Comparison of ENCODE assay signal across 16 cellular contexts in genomic region chr5:25056846-25057245, GRCh38.
DNase-seq lines count a peak whose midpoint lies in the region; ATAC-seq, FAIRE-seq and TF ChIP-seq lines count a peak whose summit lies in the region.
"Had no signal": no experiment of that assay in that cellular context is flagged by ENCODE, and none has a peak within 500 bp of the region (broad histone marks: within the 10 kb centered on the region; RNA-seq: fewer than 3 reads in every experiment).

No MANE protein-coding gene starts in this region.

- H2AFZ ChIP-seq in H1 (ENCODE audit: low read length), result no peak overlapping the region

- POLR2A ChIA-PET in H1 (lab: Charles Lee; ENCODE audit: partially characterized antibody), result no interaction called here

- no peaks in the 10 kb centered on the region for H3K27me3 ChIP-seq in H1 (replicated peaks in 1 of 4; ENCODE audit: control insufficient read depth in 3 of 4, extremely low read depth in 1 of 4, insufficient read depth in 3 of 4, low read length in 3 of 4)
- H3K27me3 ChIP-seq: Peyer's patch had no signal

- CTCF ChIA-PET in H1 (lab: Charles Lee; ENCODE audit: partially characterized antibody), result interaction anchor here (0.6 kb wide), 1 partner anchor 599 kb away, joined by 3 read pairs; no protein-coding TSS in a partner anchor

- H3K79me1 ChIP-seq in H1 (ENCODE audit: low read depth, low read length), result no peaks in the 10 kb centered on the region

- no peak overlapping the region for H2BK5ac ChIP-seq in H1 (ENCODE audit: low read depth, low read length)

- no peak for TF ChIP-seq CTCF in H1 (IDR thresholded peaks at IDR 0.05; ENCODE audit: control extremely low read depth in 1 of 3, insufficient read depth in 1 of 3, low read depth in 1 of 3, low read length in 3 of 3)

- no peak for TF ChIP-seq RAD21 in H1 (IDR thresholded peaks at IDR 0.05 in 1 of 2, conservative IDR thresholded peaks at IDR 0.05 in 1 of 2; ENCODE audit: low read depth in 2 of 2, low read length in 2 of 2)

- H4K5ac ChIP-seq in H1 (ENCODE audit: insufficient read length, low read depth, low read length), result no peak overlapping the region

- H3K4me1 ChIP-seq in H1 (replicated peaks in 1 of 4; ENCODE audit: control insufficient read depth in 3 of 4, insufficient read depth in 4 of 4, low read length in 3 of 4), result no peaks in the 10 kb centered on the region
- H3K4me1 ChIP-seq: HAP-1, Peyer's patch had no signal

- H4K91ac ChIP-seq in H1 (replicated peaks; ENCODE audit: insufficient read length, low read length), result no peak overlapping the region

- H2BK120ac ChIP-seq in H1 (replicated peaks; ENCODE audit: low read depth, low read length), result no peak overlapping the region

- no peak for DNase-seq in HTR-8/SVneo (ENCODE audit: insufficient read length, low spot score)
- peak; percentile 46 for DNase-seq in OCI-M1 (lab: John Stamatoyannopoulos, UW)
- DNase-seq in H1 (ENCODE audit: low read depth in 1 of 2, low spot score in 2 of 2), result no peak
- peak; percentile 17 for DNase-seq in retina
- no peak for DNase-seq in NCI-H510A treated with DMSO at 0.1 percent for 48 hours (lab: John Stamatoyannopoulos, UW)
- DNase-seq: CD4-positive, alpha-beta T cell; KBM-7; NCI-H1694; NCI-H2107; NCI-H69; Peyer's patch; SHP77 had no signal

- H2BK12ac ChIP-seq in H1 (ENCODE audit: low read depth, low read length), result no peak overlapping the region

- H3K23me2 ChIP-seq in H1 (ENCODE audit: low read depth, low read length), result no peaks in the 10 kb centered on the region

- H2BK20ac ChIP-seq in H1 (ENCODE audit: low read length), result no peak overlapping the region

- no peak overlapping the region for H3K27ac ChIP-seq in H1 (ENCODE audit: low read depth, low read length)
- H3K27ac ChIP-seq: Peyer's patch had no signal

- H3K23ac ChIP-seq in H1 (ENCODE audit: insufficient read length), result no peak overlapping the region

- ATAC-seq in HG02642 (IDR thresholded peaks at IDR 0.05; ENCODE audit: poor library complexity, unreplicated experiment) (no peak), HG02981 (IDR thresholded peaks at IDR 0.05; ENCODE audit: unreplicated experiment) (no peak)
- ATAC-seq: SK-N-SH treated with all-trans-retinoic acid at 6 μM for 48 hours had no signal

- no peak for TF ChIP-seq POLR2A in H1 (IDR thresholded peaks at IDR 0.05; ENCODE audit: control extremely low read depth in 1 of 2, low read depth in 2 of 2, low read length in 2 of 2)

- H4K20me1 ChIP-seq in H1 (replicated peaks in 1 of 2; ENCODE audit: control insufficient read depth in 1 of 2, insufficient read depth in 2 of 2, low read length in 2 of 2), result no peaks in the 10 kb centered on the region

- H3K14ac ChIP-seq in H1 (ENCODE audit: insufficient read length), result no peak overlapping the region

- no peak overlapping the region for H3K4ac ChIP-seq in H1 (replicated peaks; ENCODE audit: insufficient read length, low read depth, low read length)

- no peak overlapping the region for H3K56ac ChIP-seq in H1 (replicated peaks; ENCODE audit: insufficient read length, low read depth, low read length)

- H3K9me3 ChIP-seq in H1 (ENCODE audit: insufficient read depth in 2 of 2, low read depth in 1 of 2, low read length in 1 of 2), result no peaks in the 10 kb centered on the region
- H3K9me3 ChIP-seq: HAP-1, Peyer's patch had no signal

- H2BK15ac ChIP-seq in H1 (ENCODE audit: low read length), result no peak overlapping the region

- no peaks in the 10 kb centered on the region for H3K36me3 ChIP-seq in H1 (ENCODE audit: control insufficient read depth in 2 of 4, insufficient read depth in 4 of 4, low read length in 3 of 4)
- H3K36me3 ChIP-seq: HAP-1, Peyer's patch had no signal

- no peak overlapping the region for H3K9ac ChIP-seq in H1 (replicated peaks in 1 of 4; ENCODE audit: extremely low read depth in 1 of 4, low read depth in 3 of 4, low read length in 3 of 4)

- FAIRE-seq in HTR-8/SVneo (lab: Jason Lieb, UNC) (peak; percentile 64), H1 (lab: Jason Lieb, UNC) (no peak)

- H2AK5ac ChIP-seq in H1 (ENCODE audit: low read depth, low read length), result no peak overlapping the region

- H3K4me3 ChIP-seq in H1 (ENCODE audit: extremely low read depth in 1 of 4, insufficient read depth in 2 of 4, low read depth in 3 of 4, low read length in 4 of 4), result no peak overlapping the region
- H3K4me3 ChIP-seq: HAP-1, Peyer's patch had no signal

- H3K18ac ChIP-seq in H1 (ENCODE audit: extremely low read depth, low read length), result no peak overlapping the region

- no peak overlapping the region for H4K8ac ChIP-seq in H1 (ENCODE audit: extremely low read depth, insufficient read depth, low read length)

- no peaks in the 10 kb centered on the region for H3K79me2 ChIP-seq in H1 (ENCODE audit: control insufficient read depth in 1 of 2, insufficient read depth in 2 of 2, low read length in 2 of 2)

- no peak for TF ChIP-seq EP300 in H1 (IDR thresholded peaks at IDR 0.05; ENCODE audit: borderline replicate concordance in 1 of 2, low read depth in 2 of 2, low read length in 2 of 2)

- no peak overlapping the region for H3K4me2 ChIP-seq in H1 (ENCODE audit: insufficient read depth in 1 of 2, low read depth in 2 of 2, low read length in 2 of 2)

TF ChIP-seq in H1, 55 proteins besides CTCF, POLR2A, EP300 and RAD21:
- TF ChIP-seq EZH2 (IDR thresholded peaks at IDR 0.05; ENCODE audit: low read depth, low read length, severe bottlenecking) (no peak), SRF (IDR thresholded peaks at IDR 0.05; ENCODE audit: low read depth, low read length) (peak; percentile 30; the same call in 1 of the 2 replicates)

Comparison
In these comparisons a context has a peak if more than half of its experiments do, and no peak if none do; other contexts are left out.
1. DNase-seq: peak in OCI-M1 (single experiment) and retina (single experiment); none in HTR-8/SVneo (single experiment), H1 (0 of 2) and NCI-H510A treated with DMSO at 0.1 percent for 48 hours (single experiment).